In the genomic region with DNA sequence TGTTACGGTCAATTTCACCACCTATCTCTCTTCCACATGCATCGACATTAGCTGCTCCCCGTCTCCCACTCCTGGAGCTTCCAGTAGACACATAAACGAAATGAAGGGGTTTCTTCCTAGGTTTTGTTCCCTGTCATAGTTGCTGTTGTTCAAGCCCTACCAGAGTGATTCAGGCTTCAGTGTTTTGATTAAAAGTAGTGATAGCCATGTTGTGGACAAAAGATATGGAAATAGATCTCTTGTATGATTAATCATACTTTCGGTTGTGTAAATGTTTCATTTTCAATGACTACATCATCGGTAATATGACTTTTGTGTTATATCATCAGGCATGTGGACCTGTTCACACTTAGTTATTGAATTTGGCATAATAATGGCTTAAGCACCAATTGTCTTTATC, we compare ENCODE assay signal across 24 cellular contexts.
"Had no signal": no experiment of that assay in that cellular context is flagged by ENCODE, and none has a peak within 500 bp of the region (broad histone marks: within the 10 kb centered on the region; RNA-seq: fewer than 3 reads in every experiment).

No MANE protein-coding gene starts in this region.

- H3K27ac ChIP-seq: esophagus muscularis mucosa, gastroesophageal sphincter, right lobe of liver, tibial artery had no signal

- H3K27me3 Mint-ChIP-seq: stimulated activated naive CD8-positive, alpha-beta T cell treated with anti-CD3 and anti-CD28 coated beads, Interleukin-15, amount 100 ng/mL, for 72 hours had no signal

- ATAC-seq: gastroesophageal sphincter; left colon; mucosa of descending colon; right lobe of liver; stimulated activated naive CD8-positive, alpha-beta T cell treated with anti-CD3 and anti-CD28 coated beads, Interleukin-15, amount 100 ng/mL, for 72 hours; T-helper 17 cell had no signal

- DNase-seq: activated CD4-positive, alpha-beta T cell treated with anti-CD3 and anti-CD28 coated beads, Interleukin-2, amount 50 U/mL, for 1 hour; activated CD4-positive, CD25-positive, alpha-beta regulatory T cell treated with anti-CD3 and anti-CD28 coated beads, Interleukin-2, amount 50 U/mL, for 72 hours; activated naive CD8-positive, alpha-beta T cell treated with anti-CD3 and anti-CD28 coated beads, Interleukin-2, amount 10 ng/mL, durations not matched to agents 7 days and 5 days; activated T-cell treated with anti-CD3 and anti-CD28 coated beads, Interleukin-2, amount 50 U/mL, for 1 hour; amygdala; caudate nucleus; dermis blood vessel endothelial cell; effector memory CD4-positive, alpha-beta T cell; head of caudate nucleus; hypothalamus; islet precursor cell; left colon; mesenchymal stem cell; mucosa of descending colon; nephron progenitor cell; right lobe of liver; stimulated activated CD4-positive, alpha-beta T cell treated with anti-CD3 and anti-CD28 coated beads, Interleukin-1b, Interleukin-23, amount 100 ng/mL, for 48 hours; stimulated activated naive CD8-positive, alpha-beta T cell treated with anti-CD3 and anti-CD28 coated beads, Interleukin-15, amount 100 ng/mL, for 72 hours; SW 1271; T-helper 17 cell; tibial artery had no signal

- H3K4me1 ChIP-seq: right lobe of liver had no signal

- H3K9me3 Mint-ChIP-seq: stimulated activated naive CD8-positive, alpha-beta T cell treated with anti-CD3 and anti-CD28 coated beads, Interleukin-15, amount 100 ng/mL, for 72 hours had no signal

- H3K4me3 Mint-ChIP-seq: activated naive CD8-positive, alpha-beta T cell treated with anti-CD3 and anti-CD28 coated beads, Interleukin-2, amount 10 ng/mL, durations not matched to agents 7 days and 5 days; nephron progenitor cell; stimulated activated naive CD8-positive, alpha-beta T cell treated with anti-CD3 and anti-CD28 coated beads, Interleukin-15, amount 100 ng/mL, for 72 hours; T-helper 17 cell had no signal

- H3K9me3 ChIP-seq: esophagus muscularis mucosa, gastroesophageal sphincter, mucosa of descending colon, right lobe of liver, tibial artery had no signal

- H3K27me3 ChIP-seq: esophagus muscularis mucosa, gastroesophageal sphincter, right lobe of liver, tibial artery had no signal

- H3K36me3 ChIP-seq: esophagus muscularis mucosa, gastroesophageal sphincter, right lobe of liver, tibial artery had no signal

- H3K27ac Mint-ChIP-seq: activated naive CD8-positive, alpha-beta T cell treated with anti-CD3 and anti-CD28 coated beads, Interleukin-2, amount 10 ng/mL, durations not matched to agents 7 days and 5 days; nephron progenitor cell; stimulated activated naive CD8-positive, alpha-beta T cell treated with anti-CD3 and anti-CD28 coated beads, Interleukin-15, amount 100 ng/mL, for 72 hours; T-helper 17 cell had no signal

- H3K4me3 ChIP-seq: esophagus muscularis mucosa, gastroesophageal sphincter, mucosa of descending colon, right lobe of liver, skin epidermis, tibial artery had no signal

- H3K4me1 Mint-ChIP-seq: activated naive CD8-positive, alpha-beta T cell treated with anti-CD3 and anti-CD28 coated beads, Interleukin-2, amount 10 ng/mL, durations not matched to agents 7 days and 5 days; stimulated activated naive CD8-positive, alpha-beta T cell treated with anti-CD3 and anti-CD28 coated beads, Interleukin-15, amount 100 ng/mL, for 72 hours; T-helper 17 cell had no signal
